ENCODE assay signal across 17 cellular contexts in genomic region chr2:236172238-236172865, GRCh38. TPM values are rescaled to one million over a fixed set of nuclear protein-coding genes. Genes with fewer than 3 reads are reported as not detected.
A peak's percentile ranks its signal among the peaks of the same experiment; 100 is the strongest.
DNase-seq lines count a peak whose midpoint lies in the region; ATAC-seq, FAIRE-seq and TF ChIP-seq lines count a peak whose summit lies in the region.
"Had no signal": no experiment of that assay in that cellular context is flagged by ENCODE, and none has a peak within 500 bp of the region (broad histone marks: within the 10 kb centered on the region; RNA-seq: fewer than 3 reads in every experiment).

No MANE protein-coding gene starts in this region.

- peaks cover 66 to 80% of the 10 kb centered on the region in 2 donors for H3K27me3 Mint-ChIP-seq in stimulated activated naive B cell treated with anti-CD40 and anti-IgM and Interleukin-4, amounts not matched to agents 10 μg/mL and 1 μg/mL and 100 μg/mL, for 72 hours

- intact Hi-C loops in cardiac septum (cut with DNase I) (no loop called here), heart right ventricle (cut with DNase I) (loop anchor here in 2 of 10 donors (5.0 to 10.0 kb wide), 2 partner anchors 368 to 395 kb away; no protein-coding TSS in a partner anchor)

- peak; percentile 60 for DNase-seq in cardiac septum (ENCODE audit: low spot score)
- no peak for DNase-seq in heart right ventricle
- DNase-seq in SK-N-MC (ENCODE audit: low read depth, low spot score): no peak
- DNase-seq in stimulated activated naive B cell treated with anti-CD40 and anti-IgM and Interleukin-4, amounts not matched to agents 10 μg/mL and 1 μg/mL and 100 μg/mL, for 72 hours: no peak
- no peak for DNase-seq in HTR-8/SVneo (ENCODE audit: insufficient read length, low spot score)
- DNase-seq: activated CD4-positive, alpha-beta T cell treated with anti-CD3 and anti-CD28 coated beads, Interleukin-2, amount 50 U/mL, for 48 hours; activated naive CD8-positive, alpha-beta T cell treated with anti-CD3 and anti-CD28 coated beads for 36 hours; activated T-cell treated with anti-CD3 and anti-CD28 coated beads, Interleukin-2, amount 50 U/mL, for 48 hours; CD8-positive, alpha-beta T cell; Karpas-422 had no signal

- FAIRE-seq in HTR-8/SVneo (lab: Jason Lieb, UNC): no peak

- no peak overlapping the region for H3K9ac ChIP-seq in SK-N-MC (ENCODE audit: insufficient read length)
- no peak overlapping the region for H3K9ac ChIP-seq in iPS-20b (ENCODE audit: low read depth, low read length)

- H3K9me3 ChIP-seq in heart right ventricle (no peaks in the 10 kb centered on the region), SK-N-MC (ENCODE audit: low read depth, low read length) (no peaks in the 10 kb centered on the region), iPS-20b (ENCODE audit: insufficient read depth, low read depth, low read length) (no peaks in the 10 kb centered on the region; the same call in 1 of the 2 replicates)
- H3K9me3 ChIP-seq: breast epithelium, neutrophil had no signal

- H3K4me1 ChIP-seq in heart right ventricle: peaks cover 9 to 52% (median 35%) of the 10 kb centered on the region in 9 donors
- H3K4me1 ChIP-seq in iPS-20b (ENCODE audit: insufficient read depth, low read length): peaks cover 40% of the 10 kb centered on the region

- WGBS in heart right ventricle, 2 donors: 5% methylated on average over 31 of the region's 31 CpGs

- H3K4me1 Mint-ChIP-seq in stimulated activated naive B cell treated with anti-CD40 and anti-IgM and Interleukin-4, amounts not matched to agents 10 μg/mL and 1 μg/mL and 100 μg/mL, for 72 hours: peaks cover 0 to 7% of the 10 kb centered on the region in 2 donors
- H3K4me1 Mint-ChIP-seq: memory B cell had no signal

- H3K9me3 Mint-ChIP-seq in stimulated activated naive B cell treated with anti-CD40 and anti-IgM and Interleukin-4, amounts not matched to agents 10 μg/mL and 1 μg/mL and 100 μg/mL, for 72 hours: no peaks in the 10 kb centered on the region
- H3K9me3 Mint-ChIP-seq: CD8-positive, alpha-beta T cell; memory B cell had no signal

- no peak overlapping the region for H3K4me3 Mint-ChIP-seq in stimulated activated naive B cell treated with anti-CD40 and anti-IgM and Interleukin-4, amounts not matched to agents 10 μg/mL and 1 μg/mL and 100 μg/mL, for 72 hours
- H3K4me3 Mint-ChIP-seq: activated naive CD8-positive, alpha-beta T cell treated with anti-CD3 and anti-CD28 coated beads for 36 hours; CD8-positive, alpha-beta T cell; memory B cell had no signal

- H3K4me3 ChIP-seq in heart right ventricle: no peak overlapping the region
- peak overlapping the region; percentile 71 for H3K4me3 ChIP-seq in SK-N-MC
- peak overlapping the region; percentile 13; the same call in 1 of the 2 replicates for H3K4me3 ChIP-seq in iPS-20b (ENCODE audit: low read length)

- TF ChIP-seq CTCF in heart right ventricle (IDR thresholded peaks at IDR 0.05): no peak

- no peaks in the 10 kb centered on the region for H3K36me3 ChIP-seq in heart right ventricle
- H3K36me3 ChIP-seq in SK-N-MC (ENCODE audit: insufficient read depth, low read length): no peaks in the 10 kb centered on the region
- no peaks in the 10 kb centered on the region for H3K36me3 ChIP-seq in iPS-20b (ENCODE audit: insufficient read depth, low read depth, low read length)
- H3K36me3 ChIP-seq: breast epithelium, neutrophil had no signal

- peaks cover 0 to 3% of the 10 kb centered on the region in 2 donors for H3K36me3 Mint-ChIP-seq in stimulated activated naive B cell treated with anti-CD40 and anti-IgM and Interleukin-4, amounts not matched to agents 10 μg/mL and 1 μg/mL and 100 μg/mL, for 72 hours
- H3K36me3 Mint-ChIP-seq: CD8-positive, alpha-beta T cell; memory B cell had no signal

- H3K27ac ChIP-seq in heart right ventricle: no peak overlapping the region
- no peak overlapping the region for H3K27ac ChIP-seq in SK-N-MC
- H3K27ac ChIP-seq in iPS-20b (ENCODE audit: low read length): no peak overlapping the region
- H3K27ac ChIP-seq: breast epithelium, neutrophil had no signal

- no peak for ATAC-seq in heart right ventricle
- ATAC-seq in stimulated activated naive B cell treated with anti-CD40 and anti-IgM and Interleukin-4, amounts not matched to agents 10 μg/mL and 1 μg/mL and 100 μg/mL, for 72 hours (replicated peaks): no peak
- ATAC-seq in esophagus mucosa: no peak
- ATAC-seq in GM19463 (IDR thresholded peaks at IDR 0.05; ENCODE audit: unreplicated experiment): no peak
- ATAC-seq: CD8-positive, alpha-beta T cell; right cardiac atrium had no signal

- peaks cover 71 to 100% (median 98%) of the 10 kb centered on the region in 7 donors for H3K27me3 ChIP-seq in heart right ventricle
- H3K27me3 ChIP-seq in iPS-20b (ENCODE audit: insufficient read depth, low read length): peaks cover 100% of the 10 kb centered on the region

- H3K27ac Mint-ChIP-seq in stimulated activated naive B cell treated with anti-CD40 and anti-IgM and Interleukin-4, amounts not matched to agents 10 μg/mL and 1 μg/mL and 100 μg/mL, for 72 hours: peak overlapping the region; percentile 60
- H3K27ac Mint-ChIP-seq: activated naive CD8-positive, alpha-beta T cell treated with anti-CD3 and anti-CD28 coated beads for 36 hours; CD8-positive, alpha-beta T cell; memory B cell had no signal

RNA-seq across cellular contexts. Expression of gene GBX2, which starts 4.2 kb away (rescaled TPM):
- total RNA-seq in cardiac septum (not detected), heart right ventricle (under 1 TPM in 3 of 10 donors, not detected in 7; 0.12 to 0.22 (median 0.15) TPM), esophagus mucosa (not detected)
- polyA plus RNA-seq in heart right ventricle: under 1 TPM; 0.15 to 0.16 TPM
- total RNA-seq: activated naive CD8-positive, alpha-beta T cell treated with anti-CD3 and anti-CD28 coated beads for 36 hours; breast epithelium; CD8-positive, alpha-beta T cell; right cardiac atrium had no signal
- polyA plus RNA-seq: right cardiac atrium had no signal

Comparison
In these comparisons a context has a peak if more than half of its experiments do, and no peak if none do; other contexts are left out.
1. H3K4me3 ChIP-seq: peak in SK-N-MC (single experiment) and iPS-20b (single experiment); none in heart right ventricle (0 of 10).